Comparison of ENCODE assay signal across 18 cellular contexts in genomic region chr10:50471583-50471975, GRCh38.
"Had no signal": no experiment of that assay in that cellular context is flagged by ENCODE, and none has a peak within 500 bp of the region (broad histone marks: within the 10 kb centered on the region; RNA-seq: fewer than 3 reads in every experiment).

No MANE protein-coding gene starts in this region.

- H3K27me3 ChIP-seq: esophagus squamous epithelium, ovary, stomach had no signal

- H3K9me3 ChIP-seq: esophagus squamous epithelium, lower lobe of right lung, ovary, thoracic aorta had no signal

- H3K4me3 ChIP-seq: coronary artery, esophagus squamous epithelium, lower lobe of right lung, ovary, stomach, thoracic aorta had no signal

- H3K27me3 Mint-ChIP-seq: activated naive CD4-positive, alpha-beta T cell treated with anti-CD3 and anti-CD28 coated beads, Interleukin-2, amount 10 ng/mL, durations not matched to agents 7 days and 5 days; T-cell had no signal

- H3K27ac Mint-ChIP-seq: activated naive CD4-positive, alpha-beta T cell treated with anti-CD3 and anti-CD28 coated beads, Interleukin-2, amount 10 ng/mL, durations not matched to agents 7 days and 5 days; T-cell had no signal

- H3K36me3 ChIP-seq: lower lobe of right lung, ovary, thoracic aorta had no signal

- H3K9me3 Mint-ChIP-seq: immature natural killer cell, T-cell had no signal

- FAIRE-seq: endothelial cell of umbilical vein had no signal

- H3K4me3 Mint-ChIP-seq: activated naive CD4-positive, alpha-beta T cell treated with anti-CD3 and anti-CD28 coated beads, Interleukin-2, amount 10 ng/mL, durations not matched to agents 7 days and 5 days; immature natural killer cell; T-cell had no signal

- H3K27ac ChIP-seq: coronary artery, lower lobe of right lung, ovary, thoracic aorta had no signal

- ATAC-seq: left cardiac atrium, T-cell had no signal

- DNase-seq: activated CD4-positive, alpha-beta T cell treated with anti-CD3 and anti-CD28 coated beads for 1 hour; activated CD4-positive, alpha-beta T cell treated with anti-CD3 and anti-CD28 coated beads, Interleukin-2, amount 50 U/mL, for 48 hours; activated naive CD4-positive, alpha-beta T cell treated with anti-CD3 and anti-CD28 coated beads, Interleukin-2, amount 10 ng/mL, durations not matched to agents 7 days and 5 days; amniotic stem cell; effector CD4-positive, alpha-beta T cell; esophagus squamous epithelium; glutamatergic neuron; immature natural killer cell; left cardiac atrium; lower lobe of right lung; ovary; stimulated activated CD4-positive, alpha-beta T cell treated with anti-CD3 and anti-CD28 coated beads, Interleukin-2, amount 100 ng/mL, for 24 hours; stomach; T-cell; T-helper 9 cell had no signal
